22 cellular contexts compared by ENCODE assay signal in genomic region chr7:85705076-85705475, GRCh38.
"Had no signal": no experiment of that assay in that cellular context is flagged by ENCODE, and none has a peak within 500 bp of the region (broad histone marks: within the 10 kb centered on the region; RNA-seq: fewer than 3 reads in every experiment).

No MANE protein-coding gene starts in this region.

- DNase-seq: activated CD4-positive, alpha-beta T cell treated with anti-CD3 and anti-CD28 coated beads for 36 hours; activated CD4-positive, alpha-beta T cell treated with anti-CD3 and anti-CD28 coated beads, Interleukin-2, amount 10 ng/mL, durations not matched to agents 7 days and 5 days; activated CD4-positive, alpha-beta T cell treated with anti-CD3 and anti-CD28 coated beads, Interleukin-2, amount 50 U/mL, for 48 hours; activated CD8-positive, alpha-beta T cell treated with anti-CD3 and anti-CD28 coated beads, Interleukin-2, amount 10 ng/mL, durations not matched to agents 7 days and 5 days; activated gamma-delta T cell; activated naive CD4-positive, alpha-beta T cell treated with anti-CD3 and anti-CD28 coated beads for 36 hours; activated T-cell treated with anti-CD3 and anti-CD28 coated beads, Interleukin-2, amount 50 U/mL, for 24 hours; anterior cingulate cortex; caudate nucleus; cerebellar nuclear complex; Karpas-422; NCI-H1105; NCI-H1417 treated with DMSO at 0.1 percent for 48 hours; NCI-H187 treated with DMSO at 0.1 percent for 48 hours; NCI-H2081 treated with DMSO at 0.1 percent for 48 hours; NCI-H2171; NCI-H510A; NCI-H748 treated with DMSO at 0.1 percent for 48 hours; NK-92 treated with Interleukin-12 subunit alpha and Interleukin-12 subunit beta, amount 100 ng/mL, for 24 hours; Right ventricle myocardium superior; T1000 had no signal

- FAIRE-seq: bronchial epithelial cell had no signal
